ENCODE assay signal across 10 cellular contexts in genomic region chr7:36129048-36129534, GRCh38. TPM values are rescaled to one million over a fixed set of nuclear protein-coding genes. Genes with fewer than 3 reads are reported as not detected.
DNase-seq lines count a peak whose midpoint lies in the region; ATAC-seq and TF ChIP-seq lines count a peak whose summit lies in the region.
"Had no signal": no experiment of that assay in that cellular context is flagged by ENCODE, and none has a peak within 500 bp of the region (broad histone marks: within the 10 kb centered on the region; RNA-seq: fewer than 3 reads in every experiment).

No MANE protein-coding gene starts in this region.

- POLR2A ChIA-PET in AG04450 (lab: Yijun Ruan, JAX) = interaction anchor here (0.9 to 1.1 kb wide), 2 partner anchors 14 to 175 kb away, joined by 3 read pairs; no protein-coding TSS in a partner anchor

- H3K9me3 ChIP-seq in AG04450 (ENCODE audit: control insufficient read depth, insufficient read depth, low read length) (no peaks in the 10 kb centered on the region), duodenal mucosa (ENCODE audit: control insufficient read depth in 1 of 2, low read length in 2 of 2) (no peaks in the 10 kb centered on the region), mucosa of descending colon (no peaks in the 10 kb centered on the region)

- no peak for TF ChIP-seq CTCF in AG04450 (IDR thresholded peaks at IDR 0.05; ENCODE audit: low read depth, low read length)
- TF ChIP-seq CTCF in mucosa of descending colon (IDR thresholded peaks at IDR 0.05) = no peak

- H3K4me3 ChIP-seq in AG04450 (ENCODE audit: low read depth, low read length) = no peak overlapping the region
- peak overlapping the region; percentile 36 to 44 for H3K4me3 ChIP-seq in duodenal mucosa (ENCODE audit: low read depth in 1 of 2, low read length in 2 of 2)
- H3K4me3 ChIP-seq in mucosa of descending colon = no peak overlapping the region

- peak overlapping the region; percentile 55 for H3K27ac ChIP-seq in AG04450 (ENCODE audit: low read depth, low read length)
- H3K27ac ChIP-seq in duodenal mucosa (ENCODE audit: low read depth, low read length) = peak overlapping the region; percentile 33

- CTCF ChIA-PET in AG04450 (lab: Charles Lee) = interaction anchor here (0.6 to 1.3 kb wide), 22 partner anchors 10 to 192 kb away, joined by 3 to 13 read pairs (median 4); no protein-coding TSS in a partner anchor

- peaks cover under 1% of the 10 kb centered on the region for H3K27me3 ChIP-seq in AG04450 (ENCODE audit: control insufficient read depth, insufficient read depth, low read length)
- H3K27me3 ChIP-seq in duodenal mucosa (ENCODE audit: control insufficient read depth in 1 of 2, insufficient read depth in 2 of 2, low read length in 2 of 2) = no peaks in the 10 kb centered on the region

- peaks cover 19 to 20% of the 10 kb centered on the region in 2 donors for H3K4me1 ChIP-seq in duodenal mucosa (ENCODE audit: control insufficient read depth in 1 of 2, insufficient read depth in 2 of 2, low read length in 2 of 2)
- H3K4me1 ChIP-seq in mucosa of descending colon (ENCODE audit: low read depth) = peaks cover 14% of the 10 kb centered on the region

- intact Hi-C loops in mucosa of descending colon (cut with DNase I, micrococcal nuclease) = no loop called here

- ATAC-seq in mucosa of descending colon (peak; percentile 92), HG03469 (IDR thresholded peaks at IDR 0.05; ENCODE audit: unreplicated experiment) (no peak)

- peak overlapping the region in 1 of 2 donors; percentile 18 for H3K9ac ChIP-seq in duodenal mucosa (ENCODE audit: low read depth in 1 of 2, low read length in 2 of 2)

- no peak for DNase-seq in AG04450 (ENCODE audit: low read depth, low spot score)
- DNase-seq in NCI-H2107 (lab: John Stamatoyannopoulos, UW) = peak; percentile 64
- DNase-seq in mucosa of descending colon = peak; percentile 59 to 60 (median 60)
- DNase-seq in NOMO-1 (lab: John Stamatoyannopoulos, UW; ENCODE audit: unreplicated experiment in 2 of 2) = no peak
- no peak for DNase-seq in activated CD4-positive, CD25-positive, alpha-beta regulatory T cell (lab: John Stamatoyannopoulos, UW)
- DNase-seq in MV-4-11 (lab: John Stamatoyannopoulos, UW) = no peak
- DNase-seq: activated CD4-positive, alpha-beta T cell treated with anti-CD3 and anti-CD28 coated beads, Interleukin-2, amount 50 U/mL, for 1 hour; stimulated activated CD4-positive, alpha-beta T cell treated with anti-CD3 and anti-CD28 coated beads, Interleukin-1b, Interleukin-23, amount 100 ng/mL, for 48 hours had no signal

- H3K36me3 ChIP-seq in duodenal mucosa (ENCODE audit: control insufficient read depth in 1 of 2, insufficient read depth in 2 of 2, low read length in 2 of 2) (no peaks in the 10 kb centered on the region), mucosa of descending colon (ENCODE audit: low read depth) (no peaks in the 10 kb centered on the region)

RNA-seq across cellular contexts. Expression of gene EEPD1, which starts 24.0 kb away (rescaled TPM):
- polyA plus RNA-seq in AG04450 (2011; rRNA removed) = 21.1 and 22.7 TPM in 2 replicates
- polyA minus RNA-seq in AG04450 (2011; rRNA and poly(A)+ RNA removed) = 20.0 and 22.8 TPM in 2 replicates
- 10 to 100 TPM in 2 of 3 donors, 1 to 10 TPM in 1; 9.9 to 16.8 (median 16.3) TPM for total RNA-seq in mucosa of descending colon

Comparison
In these comparisons a context has a peak if more than half of its experiments do, and no peak if none do; other contexts are left out.
1. DNase-seq: peak in NCI-H2107 (single experiment) and mucosa of descending colon (3 of 3); none in AG04450 (single experiment), NOMO-1 (0 of 2), activated CD4-positive, CD25-positive, alpha-beta regulatory T cell (0 of 4) and MV-4-11 (single experiment).
2. H3K4me3 ChIP-seq: peak in duodenal mucosa (2 of 2); none in AG04450 (single experiment) and mucosa of descending colon (single experiment).